ENCODE assay signal across 27 cellular contexts in the genomic region with DNA sequence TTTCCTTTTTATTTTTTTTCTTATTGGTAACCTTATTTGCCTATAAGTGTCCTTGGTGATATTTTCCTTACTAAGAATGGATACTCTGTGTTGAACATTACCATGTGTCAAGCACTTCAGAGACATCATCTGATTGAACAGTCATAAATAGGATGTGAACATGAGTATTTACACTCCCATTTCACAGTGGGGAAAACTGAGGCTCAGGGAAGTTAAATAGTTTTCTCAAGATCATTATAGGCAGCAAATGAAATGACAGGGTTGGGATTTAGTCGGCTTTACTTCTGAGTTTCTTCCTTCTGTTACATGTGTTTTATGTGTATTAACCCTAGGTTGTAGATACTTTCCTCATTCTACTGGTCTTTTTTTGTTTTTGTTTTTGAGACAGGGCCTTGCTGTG. TPM values are rescaled to one million over a fixed set of nuclear protein-coding genes. Genes with fewer than 3 reads are reported as not detected.
"Had no signal": no experiment of that assay in that cellular context is flagged by ENCODE, and none has a peak within 500 bp of the region (broad histone marks: within the 10 kb centered on the region; RNA-seq: fewer than 3 reads in every experiment).

No MANE protein-coding gene starts in this region.

- DNase-seq: colonic mucosa; cortex of kidney; effector CD8-positive, alpha-beta T cell; effector memory CD8-positive, alpha-beta T cell; endodermal cell; erythroblast; esophagus squamous epithelium; foreskin fibroblast; foreskin melanocyte; gastrocnemius medialis; glutamatergic neuron; head of caudate nucleus; heart right ventricle; hippocampal formation; left cardiac atrium; left lung; left ventricle myocardium superior; lower lobe of right lung; mesenchymal stem cell; mucosa of descending colon; naive B cell had no signal

- ATAC-seq: effector memory CD8-positive, alpha-beta T cell; esophagus mucosa; gastrocnemius medialis; heart right ventricle; left cardiac atrium; left lung; left ventricle myocardium superior; lower lobe of right lung; mucosa of descending colon had no signal

- H3K36me3 ChIP-seq: colonic mucosa, gastrocnemius medialis, lower lobe of right lung had no signal

- H3K4me1 ChIP-seq: colonic mucosa, gastrocnemius medialis, heart right ventricle, left lung, lower lobe of right lung had no signal

- FAIRE-seq: endometrium, islet of Langerhans, keratinocyte had no signal

- H3K27me3 ChIP-seq: colonic mucosa, esophagus squamous epithelium, gastrocnemius medialis, heart right ventricle, left lung had no signal

- H3K9me3 ChIP-seq: colonic mucosa, esophagus squamous epithelium, gastrocnemius medialis, heart right ventricle, left lung, lower lobe of right lung, mucosa of descending colon had no signal

- H3K4me3 ChIP-seq: colonic mucosa, esophagus squamous epithelium, gastrocnemius medialis, heart right ventricle, left lung, lower lobe of right lung, mucosa of descending colon had no signal

- H3K27ac ChIP-seq: colonic mucosa, epithelial cell of prostate, esophagus squamous epithelium, gastrocnemius medialis, heart right ventricle, left lung, lower lobe of right lung had no signal

RNA-seq across cellular contexts. Expression of gene MYLK2, which starts 44.7 kb away (rescaled TPM):
- total RNA-seq: left lung, lower lobe of right lung, mesenteric fat pad had no signal
